23 cellular contexts compared by ENCODE assay signal in the genomic region with DNA sequence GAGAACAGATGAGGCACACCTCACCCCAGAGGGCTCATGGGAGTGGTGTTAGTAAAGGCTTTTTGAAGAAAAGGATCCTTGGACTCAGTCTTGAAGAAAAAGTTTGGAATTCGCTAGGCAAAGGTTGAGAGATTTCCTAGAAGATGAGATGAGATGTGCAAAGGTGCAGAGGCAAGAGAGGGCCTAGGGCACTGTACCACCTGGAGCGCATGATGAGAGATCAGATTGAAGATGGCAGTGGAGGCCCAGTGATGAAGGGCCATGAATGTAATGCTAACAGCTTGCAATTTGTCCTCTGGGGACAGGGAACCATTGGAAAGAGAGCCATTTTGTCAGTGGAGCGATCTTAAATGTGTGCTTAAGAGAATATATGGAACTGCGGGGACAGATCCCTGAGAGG. TPM values are rescaled to one million over a fixed set of nuclear protein-coding genes. Genes with fewer than 3 reads are reported as not detected.
DNase-seq lines count a peak whose midpoint lies in the region; ATAC-seq, FAIRE-seq and TF ChIP-seq lines count a peak whose summit lies in the region.
"Had no signal": no experiment of that assay in that cellular context is flagged by ENCODE, and none has a peak within 500 bp of the region (broad histone marks: within the 10 kb centered on the region; RNA-seq: fewer than 3 reads in every experiment).

No MANE protein-coding gene starts in this region.

- CTCF ChIA-PET in A549 (lab: Yijun Ruan, JAX), result no interaction called here
- CTCF ChIA-PET in PC-9 (lab: Charles Lee), result no interaction called here

- FAIRE-seq in A549 (lab: Jason Lieb, UNC), result no peak
- FAIRE-seq: G401.6, GM19239, H1 had no signal

- POLR2A ChIA-PET in A549 (lab: Yijun Ruan, JAX) (no interaction called here), PC-9 (lab: Charles Lee; ENCODE audit: unreplicated experiment) (no interaction called here)

- H3K4me3 Mint-ChIP-seq in endothelial cell (ENCODE audit: unreplicated experiment) (peak overlapping the region; percentile 13), osteocyte (ENCODE audit: unreplicated experiment) (no peak overlapping the region)
- H3K4me3 Mint-ChIP-seq: CD4-positive, CD25-positive, alpha-beta regulatory T cell had no signal

- no peaks in the 10 kb centered on the region for H3K4me1 Mint-ChIP-seq in endothelial cell (ENCODE audit: unreplicated experiment)
- H3K4me1 Mint-ChIP-seq in osteocyte (ENCODE audit: unreplicated experiment), result peaks cover 31% of the 10 kb centered on the region
- H3K4me1 Mint-ChIP-seq: CD4-positive, CD25-positive, alpha-beta regulatory T cell had no signal

- H3K4me3 ChIP-seq in A549, result no peak overlapping the region
- H3K4me3 ChIP-seq in PC-9, result no peak overlapping the region
- no peak overlapping the region for H3K4me3 ChIP-seq in upper lobe of right lung
- H3K4me3 ChIP-seq: BLaER1 had no signal

- peaks cover 23% of the 10 kb centered on the region for H3K36me3 Mint-ChIP-seq in endothelial cell (ENCODE audit: low read depth, unreplicated experiment)
- H3K36me3 Mint-ChIP-seq in osteocyte (ENCODE audit: unreplicated experiment), result peaks cover 9% of the 10 kb centered on the region
- H3K36me3 Mint-ChIP-seq: CD4-positive, CD25-positive, alpha-beta regulatory T cell had no signal

- no peaks in the 10 kb centered on the region for H3K9me2 ChIP-seq in PC-9 (ENCODE audit: insufficient read depth)

- H3K27me3 Mint-ChIP-seq in endothelial cell (ENCODE audit: unreplicated experiment) (peaks cover 3% of the 10 kb centered on the region), osteocyte (ENCODE audit: unreplicated experiment) (no peaks in the 10 kb centered on the region)

- H3K27ac Mint-ChIP-seq in endothelial cell (ENCODE audit: unreplicated experiment) (no peak overlapping the region), osteocyte (ENCODE audit: unreplicated experiment) (peak overlapping the region; percentile 97)

- no peaks in the 10 kb centered on the region; the same call in 2 of the 3 replicates for H3K9me3 ChIP-seq in A549
- H3K9me3 ChIP-seq in PC-9 (ENCODE audit: insufficient read depth, low read depth), result no peaks in the 10 kb centered on the region
- H3K9me3 ChIP-seq in upper lobe of right lung, result no peaks in the 10 kb centered on the region
- H3K9me3 ChIP-seq: Caco-2 had no signal

- no peak for TF ChIP-seq CTCF in A549 (IDR thresholded peaks at IDR 0.05)
- no peak for TF ChIP-seq CTCF in PC-9 (conservative IDR thresholded peaks at IDR 0.05)
- no peak for TF ChIP-seq CTCF in endothelial cell (IDR thresholded peaks at IDR 0.05; ENCODE audit: unreplicated experiment)
- TF ChIP-seq CTCF in osteocyte (IDR thresholded peaks at IDR 0.05), result no peak
- no peak for TF ChIP-seq CTCF in upper lobe of right lung (IDR thresholded peaks at IDR 0.05)

- H4K20me1 ChIP-seq in PC-9 (ENCODE audit: insufficient read depth), result no peaks in the 10 kb centered on the region
- H4K20me1 ChIP-seq: BLaER1 had no signal

- no peak overlapping the region for H2AFZ ChIP-seq in PC-9

- no peak for TF ChIP-seq POLR2A in A549 (IDR thresholded peaks at IDR 0.05; ENCODE audit: low read length)

- no peak for TF ChIP-seq RAD21 in A549 (conservative IDR thresholded peaks at IDR 0.05 in 1 of 2, IDR thresholded peaks at IDR 0.05 in 1 of 2)

- H3K36me3 ChIP-seq in PC-9 (ENCODE audit: low read depth) (no peaks in the 10 kb centered on the region), upper lobe of right lung (no peaks in the 10 kb centered on the region)
- H3K36me3 ChIP-seq: BLaER1 had no signal

- H3K4me1 ChIP-seq in A549, result peaks cover 21% of the 10 kb centered on the region
- peaks cover 20% of the 10 kb centered on the region for H3K4me1 ChIP-seq in PC-9 (replicated peaks; ENCODE audit: insufficient read depth)
- no peaks in the 10 kb centered on the region for H3K4me1 ChIP-seq in upper lobe of right lung
- H3K4me1 ChIP-seq: BLaER1, Caco-2 had no signal

- no peaks in the 10 kb centered on the region for H3K79me2 ChIP-seq in PC-9 (ENCODE audit: low read depth)

- peaks cover 5% of the 10 kb centered on the region for H3K9me3 Mint-ChIP-seq in endothelial cell (ENCODE audit: unreplicated experiment)
- H3K9me3 Mint-ChIP-seq in osteocyte (ENCODE audit: unreplicated experiment), result peaks cover 17% of the 10 kb centered on the region

- H3K27me3 ChIP-seq in PC-9 (ENCODE audit: insufficient read depth, low read depth) (no peaks in the 10 kb centered on the region), upper lobe of right lung (no peaks in the 10 kb centered on the region)
- H3K27me3 ChIP-seq: BLaER1 had no signal

- no peak for TF ChIP-seq EP300 in A549 (IDR thresholded peaks at IDR 0.05)

- H3F3A ChIP-seq in PC-9 (ENCODE audit: insufficient read depth, low read depth), result peaks cover 9% of the 10 kb centered on the region; the same call in 1 of the 2 replicates

- H3K4me2 ChIP-seq in A549 (no peak overlapping the region), PC-9 (peak overlapping the region; percentile 50; the same call in 1 of the 2 replicates)
- H3K4me2 ChIP-seq: BLaER1 had no signal

- no peak for ATAC-seq in A549
- no peak for ATAC-seq in GM18907 (IDR thresholded peaks at IDR 0.05; ENCODE audit: unreplicated experiment)
- ATAC-seq in HG02588 (IDR thresholded peaks at IDR 0.05; ENCODE audit: unreplicated experiment), result no peak
- no peak for ATAC-seq in upper lobe of right lung

- intact Hi-C loops in PC-9 (cut with micrococcal nuclease; ENCODE audit: unreplicated experiment) (loop anchor here (5.0 kb wide), 1 partner anchor 45 kb away; a partner anchor contains a TSS), upper lobe of right lung (cut with DNase I) (no loop called here)

- no TSS peak for BruUV-seq in PC-9 (replicated peaks; lab: Mats Ljungman, UMichigan)

- H3K27ac ChIP-seq in A549 (peak overlapping the region; percentile 68 to 78; a peak in 5 of 6 replicates), PC-9 (peak overlapping the region; percentile 87; the same call in 1 of the 2 replicates), upper lobe of right lung (no peak overlapping the region)
- H3K27ac ChIP-seq: 22Rv1, BLaER1 had no signal

- DNase-seq in A549 (ENCODE audit: low read depth in 1 of 2, low spot score in 1 of 2), result no peak
- DNase-seq in PC-9, result no peak
- no peak for DNase-seq in endothelial cell (ENCODE audit: low spot score)
- DNase-seq in osteocyte (ENCODE audit: extremely low spot score, unreplicated experiment), result no peak
- DNase-seq in NCI-H2227 treated with DMSO at 0.1 percent for 48 hours (lab: John Stamatoyannopoulos, UW), result no peak
- no peak for DNase-seq in upper lobe of right lung
- DNase-seq: Caco-2; CD4-positive, CD25-positive, alpha-beta regulatory T cell; HCEC 1CT; NCI-H1048; NCI-H1417; NCI-H1694; NCI-H2029 treated with DMSO at 0.1 percent for 48 hours; NCI-H526 treated with DMSO at 0.1 percent for 48 hours; RPMI8226; SHP77 had no signal

- WGBS in A549 (ENCODE audit: missing lambda C conversion rate), result 86% methylated on average over 4 of the region's 4 CpGs

TF ChIP-seq in A549, 52 proteins besides CTCF, POLR2A, EP300 and RAD21:
- no peak for TF ChIP-seq BHLHE40 (IDR thresholded peaks at IDR 0.05; ENCODE audit: low read depth, low read length)
- no peak for TF ChIP-seq HEYL (CRISPR knock-in tag; IDR thresholded peaks at IDR 0.05)

RNA-seq across cellular contexts. Expression of a gene that starts 45.0 kb away (rescaled TPM):
- polyA plus RNA-seq in A549 (2011; rRNA removed) (48.1 and 48.2 TPM in 2 replicates), A549 (2017; fragmentation: RNase III; extraction: RNeasy Plus Mini Kit Qiagen cat#74134 plus additional on column Dnase treatment) (105 to 128 TPM (median 124 TPM) in 3 replicates)
- 19.2 and 21.0 TPM in 2 replicates for polyA plus RNA-seq in A549 (2012; cell fraction: cytosol; rRNA removed)
- 5.0 and 7.3 TPM in 2 replicates for polyA plus RNA-seq in A549 (2012; cell fraction: nucleus; rRNA removed)
- polyA minus RNA-seq in A549 (2011; rRNA and poly(A)+ RNA removed), result 4.4 and 5.9 TPM in 2 replicates
- total RNA-seq in PC-9 (2021) (51.7 and 105 TPM in 2 replicates), endothelial cell (ENCODE audit: unreplicated experiment) (37.4 TPM), osteocyte (79.2 and 88.9 TPM in 2 replicates), upper lobe of right lung (63.0 TPM)
